Comparison of ENCODE assay signal across 19 cellular contexts in genomic region chr5:59874675-59875074, GRCh38. TPM values are rescaled to one million over a fixed set of nuclear protein-coding genes. Genes with fewer than 3 reads are reported as not detected.
DNase-seq lines count a peak whose midpoint lies in the region; ATAC-seq, FAIRE-seq and TF ChIP-seq lines count a peak whose summit lies in the region.
"Had no signal": no experiment of that assay in that cellular context is flagged by ENCODE, and none has a peak within 500 bp of the region (broad histone marks: within the 10 kb centered on the region; RNA-seq: fewer than 3 reads in every experiment).

No MANE protein-coding gene starts in this region.

- H3K27me3 ChIP-seq in astrocyte (ENCODE audit: insufficient read depth, low read length) = no peaks in the 10 kb centered on the region
- no peaks in the 10 kb centered on the region for H3K27me3 ChIP-seq in suprapubic skin
- H3K27me3 ChIP-seq: BLaER1 treated with 17β-estradiol and CSF1 and Interleukin-3, amounts not matched to agents 10 nM and 100 nM had no signal

- no peak for TF ChIP-seq CTCF in astrocyte (IDR thresholded peaks at IDR 0.05; ENCODE audit: insufficient read depth, low read depth, low read length)
- no peak for TF ChIP-seq CTCF in suprapubic skin (IDR thresholded peaks at IDR 0.05)

- H3K4me2 ChIP-seq in astrocyte (ENCODE audit: low read length) = no peak overlapping the region
- H3K4me2 ChIP-seq: BLaER1 treated with 17β-estradiol and CSF1 and Interleukin-3, amounts not matched to agents 10 nM and 100 nM; PC-9 had no signal

- TF ChIP-seq POLR2A in suprapubic skin (IDR thresholded peaks at IDR 0.05) = no peak

- peaks cover 41% of the 10 kb centered on the region for H3K4me1 Mint-ChIP-seq in astrocyte (ENCODE audit: low read depth, unreplicated experiment)

- FAIRE-seq in astrocyte (lab: Jason Lieb, UNC) = no peak
- FAIRE-seq: D721Med, K562 had no signal

- no peak overlapping the region for H3K27ac ChIP-seq in astrocyte (ENCODE audit: low read depth, low read length)
- H3K27ac ChIP-seq in suprapubic skin = no peak overlapping the region
- H3K27ac ChIP-seq: BLaER1 treated with 17β-estradiol and CSF1 and Interleukin-3, amounts not matched to agents 10 nM and 100 nM; PC-9 had no signal

- no peak overlapping the region for H2AFZ ChIP-seq in astrocyte (ENCODE audit: low read depth, low read length)
- H2AFZ ChIP-seq: PC-9 had no signal

- H3K4me3 ChIP-seq in astrocyte (ENCODE audit: insufficient read depth, low read depth, low read length) = no peak overlapping the region
- H3K4me3 ChIP-seq in suprapubic skin = no peak overlapping the region
- H3K4me3 ChIP-seq: BLaER1 treated with 17β-estradiol and CSF1 and Interleukin-3, amounts not matched to agents 10 nM and 100 nM; K562; PC-9 had no signal

- DNase-seq in ELR (ENCODE audit: low read depth) = peak; percentile 86
- peak; percentile 87 for DNase-seq in M059J (ENCODE audit: low read depth)
- peak; percentile 12 for DNase-seq in astrocyte (ENCODE audit: low read depth)
- DNase-seq in renal cortical epithelial cell (ENCODE audit: low read depth) = peak; percentile 22
- DNase-seq in NCI-H2029 treated with DMSO at 0.1 percent for 48 hours (lab: John Stamatoyannopoulos, UW) = no peak
- no peak for DNase-seq in suprapubic skin (ENCODE audit: low spot score in 2 of 2)
- DNase-seq: CD8-positive, alpha-beta T cell; H7; NCI-H1105 treated with DMSO at 0.1 percent for 48 hours; NCI-H1694; NCI-H2107; NCI-H510A treated with DMSO at 0.1 percent for 48 hours; NCI-H774 had no signal

- no peak overlapping the region for H3K9ac ChIP-seq in astrocyte (ENCODE audit: low read length)
- H3K9ac ChIP-seq: BLaER1 treated with 17β-estradiol and CSF1 and Interleukin-3, amounts not matched to agents 10 nM and 100 nM had no signal

- H3K27me3 Mint-ChIP-seq in astrocyte (ENCODE audit: low read depth, unreplicated experiment) = no peaks in the 10 kb centered on the region

- TF ChIP-seq EP300 in suprapubic skin (IDR thresholded peaks at IDR 0.05) = no peak

- WGBS in suprapubic skin = 87% methylated on average over 1 of the region's 1 CpG

- no peaks in the 10 kb centered on the region for H3K9me3 Mint-ChIP-seq in astrocyte (ENCODE audit: unreplicated experiment)
- H3K9me3 Mint-ChIP-seq: CD8-positive, alpha-beta T cell had no signal

- no peaks in the 10 kb centered on the region for H3K79me2 ChIP-seq in astrocyte (ENCODE audit: insufficient read depth, low read length)

- H3K27ac Mint-ChIP-seq in astrocyte (ENCODE audit: unreplicated experiment) = peak overlapping the region; percentile 95
- H3K27ac Mint-ChIP-seq: CD8-positive, alpha-beta T cell had no signal

- H3K36me3 ChIP-seq in astrocyte (ENCODE audit: insufficient read depth, low read length) = no peaks in the 10 kb centered on the region
- H3K36me3 ChIP-seq in suprapubic skin = no peaks in the 10 kb centered on the region
- H3K36me3 ChIP-seq: BLaER1 treated with 17β-estradiol and CSF1 and Interleukin-3, amounts not matched to agents 10 nM and 100 nM had no signal

- H3K4me1 ChIP-seq in astrocyte (ENCODE audit: insufficient read depth, low read length) (peaks cover 4% of the 10 kb centered on the region), suprapubic skin (no peaks in the 10 kb centered on the region)

- no peaks in the 10 kb centered on the region for H3K36me3 Mint-ChIP-seq in astrocyte (ENCODE audit: low read depth, unreplicated experiment)
- H3K36me3 Mint-ChIP-seq: CD8-positive, alpha-beta T cell had no signal

- no peaks in the 10 kb centered on the region for H4K20me1 ChIP-seq in astrocyte (ENCODE audit: insufficient read depth, low read length)
- H4K20me1 ChIP-seq: BLaER1 treated with 17β-estradiol and CSF1 and Interleukin-3, amounts not matched to agents 10 nM and 100 nM had no signal

- no peak overlapping the region for H3K4me3 Mint-ChIP-seq in astrocyte (ENCODE audit: unreplicated experiment)
- H3K4me3 Mint-ChIP-seq: CD8-positive, alpha-beta T cell had no signal

- no peak for ATAC-seq in GM18858 (IDR thresholded peaks at IDR 0.05; ENCODE audit: unreplicated experiment)
- no peak for ATAC-seq in HG03159 (IDR thresholded peaks at IDR 0.05; ENCODE audit: unreplicated experiment)
- ATAC-seq: CD8-positive, alpha-beta T cell; K562 had no signal

- H3K9me3 ChIP-seq in astrocyte (ENCODE audit: insufficient read depth, low read depth, low read length) (no peaks in the 10 kb centered on the region), suprapubic skin (no peaks in the 10 kb centered on the region)
- H3K9me3 ChIP-seq: BLaER1 treated with 17β-estradiol and CSF1 and Interleukin-3, amounts not matched to agents 10 nM and 100 nM had no signal

RNA-seq across cellular contexts. Expression of gene PDE4D, which starts 18.9 kb away (rescaled TPM):
- total RNA-seq in M059J (2014; rRNA removed; shearing (Covaris generic)) = 9.1 and 14.9 TPM in 2 replicates
- 13.7 and 14.2 TPM in 2 replicates for total RNA-seq in astrocyte
- total RNA-seq in renal cortical epithelial cell = 13.2 and 26.9 TPM in 2 replicates
- total RNA-seq in suprapubic skin = 10 to 100 TPM; 26.8 to 57.2 (median 29.9) TPM

Comparison
In these comparisons a context has a peak if more than half of its experiments do, and no peak if none do; other contexts are left out.
1. DNase-seq: peak in ELR (single experiment), M059J (single experiment), astrocyte (single experiment) and renal cortical epithelial cell (single experiment); none in NCI-H2029 treated with DMSO at 0.1 percent for 48 hours (single experiment) and suprapubic skin (0 of 2).